ENCODE assay signal across 26 cellular contexts in the genomic region with DNA sequence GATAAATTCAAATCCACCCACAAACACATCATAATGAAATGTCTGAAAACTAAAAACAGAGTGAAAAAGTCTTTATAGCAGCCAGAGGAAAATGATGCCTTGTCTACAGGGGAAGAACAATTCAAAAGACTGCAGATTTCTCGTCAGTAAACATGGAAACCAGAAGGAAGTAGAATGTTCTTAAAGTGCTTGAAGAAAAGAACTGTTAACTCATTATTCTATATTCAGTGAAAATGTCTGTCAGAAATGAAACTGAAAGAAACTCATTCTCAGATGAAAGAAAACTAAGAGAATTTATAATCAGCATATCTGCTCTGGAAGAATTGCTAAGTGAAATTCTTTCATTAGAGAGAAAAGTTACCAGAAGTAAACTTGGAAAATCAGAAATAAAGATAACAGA.
"Had no signal": no experiment of that assay in that cellular context is flagged by ENCODE, and none has a peak within 500 bp of the region (broad histone marks: within the 10 kb centered on the region; RNA-seq: fewer than 3 reads in every experiment).

No MANE protein-coding gene starts in this region.

- H3K27ac ChIP-seq: colonic mucosa, dorsolateral prefrontal cortex, lower lobe of right lung, right lobe of liver, skin epidermis, stomach, suprapubic skin, tibial nerve, uterus had no signal

- H3K27me3 Mint-ChIP-seq: activated B cell treated with CpG ODN at 0.5 μM for 24 hours; activated CD4-positive, alpha-beta T cell treated with anti-CD3 and anti-CD28 coated beads for 36 hours; effector memory CD8-positive, alpha-beta T cell had no signal

- H3K4me3 Mint-ChIP-seq: activated B cell treated with CpG ODN at 0.5 μM for 24 hours; activated CD4-positive, alpha-beta T cell treated with anti-CD3 and anti-CD28 coated beads for 36 hours; activated naive CD8-positive, alpha-beta T cell treated with anti-CD3 and anti-CD28 coated beads for 36 hours; effector memory CD8-positive, alpha-beta T cell; immature natural killer cell; stimulated activated effector memory CD8-positive, alpha-beta T cell treated with anti-CD3 and anti-CD28 coated beads, Interleukin-12 subunit alpha, Interleukin-12 subunit beta, amount 100 ng/mL, for 72 hours had no signal

- H3K36me3 Mint-ChIP-seq: activated naive CD8-positive, alpha-beta T cell treated with anti-CD3 and anti-CD28 coated beads for 36 hours; immature natural killer cell; naive B cell; stimulated activated effector memory CD8-positive, alpha-beta T cell treated with anti-CD3 and anti-CD28 coated beads, Interleukin-12 subunit alpha, Interleukin-12 subunit beta, amount 100 ng/mL, for 72 hours had no signal

- H3K4me1 Mint-ChIP-seq: activated B cell treated with CpG ODN at 0.5 μM for 24 hours; activated CD4-positive, alpha-beta T cell treated with anti-CD3 and anti-CD28 coated beads for 36 hours; immature natural killer cell; stimulated activated effector memory CD8-positive, alpha-beta T cell treated with anti-CD3 and anti-CD28 coated beads, Interleukin-12 subunit alpha, Interleukin-12 subunit beta, amount 100 ng/mL, for 72 hours had no signal

- DNase-seq: activated B cell treated with CpG ODN at 0.5 μM for 24 hours; activated CD4-positive, alpha-beta T cell treated with anti-CD3 and anti-CD28 coated beads for 36 hours; activated CD4-positive, alpha-beta T cell treated with anti-CD3 and anti-CD28 coated beads, Interleukin-2, amount 50 U/mL, for 48 hours; activated CD8-positive, alpha-beta memory T cell treated with anti-CD3 and anti-CD28 coated beads, Interleukin-2, amount 50 U/mL, for 48 hours; activated naive CD4-positive, alpha-beta T cell treated with Interleukin-2 at 50 U/mL for 16 hours; activated naive CD8-positive, alpha-beta T cell treated with anti-CD3 and anti-CD28 coated beads for 36 hours; activated T-cell treated with anti-CD3 and anti-CD28 coated beads, Interleukin-2, amount 50 U/mL, for 48 hours; colonic mucosa; dorsolateral prefrontal cortex; effector memory CD8-positive, alpha-beta T cell; foreskin melanocyte; immature natural killer cell; lower lobe of right lung; mesendoderm; naive B cell; nucleus accumbens; right lobe of liver; stimulated activated CD4-positive, alpha-beta T cell treated with anti-CD3 and anti-CD28 coated beads, Interleukin-2, amount 100 ng/mL, for 24 hours; stomach; uterus had no signal

- ATAC-seq: activated CD4-positive, alpha-beta T cell treated with anti-CD3 and anti-CD28 coated beads for 36 hours; effector memory CD8-positive, alpha-beta T cell; esophagus mucosa; left lobe of liver; lower lobe of right lung; right lobe of liver; stimulated activated effector memory CD8-positive, alpha-beta T cell treated with anti-CD3 and anti-CD28 coated beads, Interleukin-12 subunit alpha, Interleukin-12 subunit beta, amount 100 ng/mL, for 72 hours had no signal

- H3K36me3 ChIP-seq: colonic mucosa, lower lobe of right lung, right lobe of liver, stomach, suprapubic skin, tibial nerve, uterus had no signal

- H3K9me3 ChIP-seq: colonic mucosa, lower lobe of right lung, right lobe of liver, stomach, suprapubic skin, tibial nerve, uterus had no signal

- H3K27me3 ChIP-seq: colonic mucosa, dorsolateral prefrontal cortex, right lobe of liver, stomach, suprapubic skin, tibial nerve, uterus had no signal

- H3K27ac Mint-ChIP-seq: activated B cell treated with CpG ODN at 0.5 μM for 24 hours; activated CD4-positive, alpha-beta T cell treated with anti-CD3 and anti-CD28 coated beads for 36 hours; activated naive CD8-positive, alpha-beta T cell treated with anti-CD3 and anti-CD28 coated beads for 36 hours; effector memory CD8-positive, alpha-beta T cell; immature natural killer cell; naive B cell; stimulated activated effector memory CD8-positive, alpha-beta T cell treated with anti-CD3 and anti-CD28 coated beads, Interleukin-12 subunit alpha, Interleukin-12 subunit beta, amount 100 ng/mL, for 72 hours had no signal

- H3K4me3 ChIP-seq: colonic mucosa, dorsolateral prefrontal cortex, lower lobe of right lung, right lobe of liver, skin epidermis, stomach, suprapubic skin, tibial nerve, uterus had no signal

- H3K4me1 ChIP-seq: colonic mucosa, lower lobe of right lung, right lobe of liver, stomach, suprapubic skin, tibial nerve, uterus had no signal
